In the genomic region with DNA sequence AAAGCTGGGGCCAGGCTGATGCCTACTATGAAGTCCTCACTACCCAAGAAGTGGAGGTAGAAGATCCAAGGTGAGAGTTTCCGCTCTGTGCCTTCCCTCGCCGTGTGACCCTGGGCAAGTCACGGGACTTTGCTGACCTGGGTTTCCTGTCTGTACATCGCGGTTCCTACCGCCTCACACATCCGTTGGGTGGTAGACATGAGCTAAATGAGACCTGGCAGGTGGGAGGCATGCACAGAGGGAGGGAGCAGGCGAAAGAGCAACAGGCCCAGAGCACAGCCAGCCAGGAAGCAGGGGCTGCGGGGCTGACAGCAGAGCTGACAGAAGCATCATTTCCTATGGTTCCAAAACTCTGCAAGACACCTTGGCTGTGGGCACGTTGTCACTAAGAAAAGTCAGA, we compare ENCODE assay signal across 11 cellular contexts.
A peak's percentile ranks its signal among the peaks of the same experiment; 100 is the strongest.
DNase-seq lines count a peak whose midpoint lies in the region; ATAC-seq, FAIRE-seq and TF ChIP-seq lines count a peak whose summit lies in the region.
"Had no signal": no experiment of that assay in that cellular context is flagged by ENCODE, and none has a peak within 500 bp of the region (broad histone marks: within the 10 kb centered on the region; RNA-seq: fewer than 3 reads in every experiment).

No MANE protein-coding gene starts in this region.

- intact Hi-C loops in activated T-helper 2 cell treated with anti-CD3 and anti-CD28 coated beads, Interferon-gamma antibody, Interleukin-2, Interleukin-4, amounts not matched to agents 10 μg/mL and 5 μg/mL and 100 μg/mL, durations not matched to agents 14 hours and 24 hours and 36 hours (cut with micrococcal nuclease): loop anchor here (1.0 to 2.0 kb wide), 9 partner anchors 9 to 201 kb away; no protein-coding TSS in a partner anchor
- intact Hi-C loops in stomach (cut with DNase I; ENCODE audit: low total_unique reads): no loop called here
- intact Hi-C loops in right lobe of liver (cut with DNase I): no loop called here
- intact Hi-C loops in pancreas (cut with DNase I): no loop called here

- peaks cover 13% of the 10 kb centered on the region for H3K79me2 ChIP-seq in smooth muscle cell (ENCODE audit: low read depth)

- H3K9ac ChIP-seq in smooth muscle cell (ENCODE audit: low read depth): no peak overlapping the region

- H3K9me3 ChIP-seq in smooth muscle cell (replicated peaks; ENCODE audit: low read depth): no peaks in the 10 kb centered on the region
- H3K9me3 ChIP-seq in stomach: peaks cover 0 to 5% (median 1%) of the 10 kb centered on the region in 4 donors
- H3K9me3 ChIP-seq in right lobe of liver: no peaks in the 10 kb centered on the region
- H3K9me3 ChIP-seq in pancreas: no peaks in the 10 kb centered on the region
- H3K9me3 ChIP-seq: sigmoid colon had no signal

- H2AFZ ChIP-seq in smooth muscle cell (ENCODE audit: low read depth): no peak overlapping the region

- WGBS in smooth muscle cell (ENCODE audit: low lambda C conversion rate): 93% methylated on average over 11 of the region's 11 CpGs
- WGBS in stomach, 5 donors: 65 to 86% (median 78%) methylated on average over 11 of the region's 11 CpGs
- 71% methylated on average over 7 of the region's 11 CpGs for whole genome bisulfite sequencing in right lobe of liver (ENCODE audit: insufficient coverage, low coverage, low lambda C conversion rate, missing lambda C conversion rate)
- WGBS in pancreas, 2 donors: 83 to 91% methylated on average over 11 of the region's 11 CpGs

- no peak overlapping the region for H3K4me2 ChIP-seq in smooth muscle cell

- no peak for TF ChIP-seq EP300 in stomach (IDR thresholded peaks at IDR 0.05)

- peaks cover 81% of the 10 kb centered on the region for H3K36me3 Mint-ChIP-seq in T-helper 1 cell treated with Interleukin-12 subunit alpha and Interleukin-12 subunit beta and Interleukin-4 antibody, amounts not matched to agents 30 μg/mL and 1 μg/mL, for 36 hours (ENCODE audit: low read depth)
- peaks cover 98% of the 10 kb centered on the region for H3K36me3 Mint-ChIP-seq in activated T-helper 2 cell treated with anti-CD3 and anti-CD28 coated beads, Interferon-gamma antibody, Interleukin-2, Interleukin-4, amounts not matched to agents 10 μg/mL and 5 μg/mL and 100 μg/mL, durations not matched to agents 14 hours and 24 hours and 36 hours (ENCODE audit: low read depth)
- H3K36me3 Mint-ChIP-seq in endothelial cell (ENCODE audit: low read depth, unreplicated experiment): peaks cover 54% of the 10 kb centered on the region

- H3K27me3 ChIP-seq in smooth muscle cell (ENCODE audit: low read depth) (no peaks in the 10 kb centered on the region), stomach (no peaks in the 10 kb centered on the region), right lobe of liver (no peaks in the 10 kb centered on the region), pancreas (no peaks in the 10 kb centered on the region)
- H3K27me3 ChIP-seq: sigmoid colon had no signal

- TF ChIP-seq POLR2A in stomach (IDR thresholded peaks at IDR 0.05) (no peak), right lobe of liver (IDR thresholded peaks at IDR 0.05) (no peak)

- H4K20me1 ChIP-seq in smooth muscle cell (ENCODE audit: low read depth): no peaks in the 10 kb centered on the region

- peak; percentile 77 for DNase-seq in activated T-helper 2 cell treated with anti-CD3 and anti-CD28 coated beads, Interferon-gamma antibody, Interleukin-2, Interleukin-4, amounts not matched to agents 10 μg/mL and 5 μg/mL and 100 μg/mL, durations not matched to agents 14 hours and 24 hours and 36 hours (ENCODE audit: low spot score)
- DNase-seq in smooth muscle cell (lab: John Stamatoyannopoulos, UW; ENCODE audit: unreplicated experiment) (no peak), stomach (peak; percentile 43), germinal center (ENCODE audit: low spot score) (no peak), right lobe of liver (no peak), endothelial cell (ENCODE audit: low spot score) (no peak), pancreas (no peak)
- DNase-seq: cortex of kidney, SIG-M5, sigmoid colon had no signal

- H3K27ac ChIP-seq in smooth muscle cell (ENCODE audit: low read depth): peak overlapping the region; percentile 95
- H3K27ac ChIP-seq in stomach: peak overlapping the region in 2 of 5 donors; percentile 4 to 44
- no peak overlapping the region for H3K27ac ChIP-seq in right lobe of liver
- H3K27ac ChIP-seq in pancreas: no peak overlapping the region

- peak overlapping the region; percentile 99 for H3K27ac Mint-ChIP-seq in T-helper 1 cell treated with Interleukin-12 subunit alpha and Interleukin-12 subunit beta and Interleukin-4 antibody, amounts not matched to agents 30 μg/mL and 1 μg/mL, for 36 hours
- peak overlapping the region; percentile 93 for H3K27ac Mint-ChIP-seq in activated T-helper 2 cell treated with anti-CD3 and anti-CD28 coated beads, Interferon-gamma antibody, Interleukin-2, Interleukin-4, amounts not matched to agents 10 μg/mL and 5 μg/mL and 100 μg/mL, durations not matched to agents 14 hours and 24 hours and 36 hours
- H3K27ac Mint-ChIP-seq in endothelial cell (ENCODE audit: unreplicated experiment): no peak overlapping the region

- H3K36me3 ChIP-seq in smooth muscle cell (ENCODE audit: low read depth): peaks cover 8% of the 10 kb centered on the region
- H3K36me3 ChIP-seq in stomach: peaks cover 6 to 67% (median 52%) of the 10 kb centered on the region in 4 donors
- H3K36me3 ChIP-seq in right lobe of liver: peaks cover 0 to 2% (median 0%) of the 10 kb centered on the region in 4 donors
- H3K36me3 ChIP-seq in pancreas: peaks cover 0 to 5% (median 0%) of the 10 kb centered on the region in 3 donors

- peaks cover 56% of the 10 kb centered on the region for H3F3A ChIP-seq in smooth muscle cell (ENCODE audit: low read depth)

- no peaks in the 10 kb centered on the region for H3K27me3 Mint-ChIP-seq in T-helper 1 cell treated with Interleukin-12 subunit alpha and Interleukin-12 subunit beta and Interleukin-4 antibody, amounts not matched to agents 30 μg/mL and 1 μg/mL, for 36 hours (ENCODE audit: low read depth)
- H3K27me3 Mint-ChIP-seq in activated T-helper 2 cell treated with anti-CD3 and anti-CD28 coated beads, Interferon-gamma antibody, Interleukin-2, Interleukin-4, amounts not matched to agents 10 μg/mL and 5 μg/mL and 100 μg/mL, durations not matched to agents 14 hours and 24 hours and 36 hours (ENCODE audit: low read depth): no peaks in the 10 kb centered on the region
- H3K27me3 Mint-ChIP-seq in endothelial cell (ENCODE audit: unreplicated experiment): peaks cover 7% of the 10 kb centered on the region

- FAIRE-seq in pancreas (lab: Jason Lieb, UNC): no peak

- peaks cover 75% of the 10 kb centered on the region for H3K4me1 Mint-ChIP-seq in T-helper 1 cell treated with Interleukin-12 subunit alpha and Interleukin-12 subunit beta and Interleukin-4 antibody, amounts not matched to agents 30 μg/mL and 1 μg/mL, for 36 hours (ENCODE audit: low read depth)
- peaks cover 84% of the 10 kb centered on the region for H3K4me1 Mint-ChIP-seq in activated T-helper 2 cell treated with anti-CD3 and anti-CD28 coated beads, Interferon-gamma antibody, Interleukin-2, Interleukin-4, amounts not matched to agents 10 μg/mL and 5 μg/mL and 100 μg/mL, durations not matched to agents 14 hours and 24 hours and 36 hours (ENCODE audit: low read depth)
- H3K4me1 Mint-ChIP-seq in endothelial cell (ENCODE audit: unreplicated experiment): peaks cover 4% of the 10 kb centered on the region

- no peak for TF ChIP-seq CTCF in smooth muscle cell (IDR thresholded peaks at IDR 0.05; ENCODE audit: borderline replicate concordance, insufficient read depth, poor library complexity, severe bottlenecking)
- TF ChIP-seq CTCF in stomach (IDR thresholded peaks at IDR 0.05): no peak
- no peak for TF ChIP-seq CTCF in right lobe of liver (IDR thresholded peaks at IDR 0.05)
- no peak for TF ChIP-seq CTCF in endothelial cell (IDR thresholded peaks at IDR 0.05; ENCODE audit: unreplicated experiment)
- TF ChIP-seq CTCF in pancreas (IDR thresholded peaks at IDR 0.05): no peak

- H3K4me3 ChIP-seq in smooth muscle cell (no peak overlapping the region), stomach (no peak overlapping the region), right lobe of liver (no peak overlapping the region), pancreas (no peak overlapping the region)
- H3K4me3 ChIP-seq: sigmoid colon had no signal

- peaks cover 16% of the 10 kb centered on the region for H3K9me3 Mint-ChIP-seq in T-helper 1 cell treated with Interleukin-12 subunit alpha and Interleukin-12 subunit beta and Interleukin-4 antibody, amounts not matched to agents 30 μg/mL and 1 μg/mL, for 36 hours
- H3K9me3 Mint-ChIP-seq in activated T-helper 2 cell treated with anti-CD3 and anti-CD28 coated beads, Interferon-gamma antibody, Interleukin-2, Interleukin-4, amounts not matched to agents 10 μg/mL and 5 μg/mL and 100 μg/mL, durations not matched to agents 14 hours and 24 hours and 36 hours: peaks cover 12% of the 10 kb centered on the region
- peaks cover 7% of the 10 kb centered on the region for H3K9me3 Mint-ChIP-seq in endothelial cell (ENCODE audit: unreplicated experiment)

- ATAC-seq in right lobe of liver (no peak), pancreas (no peak)

- H3K4me3 Mint-ChIP-seq in T-helper 1 cell treated with Interleukin-12 subunit alpha and Interleukin-12 subunit beta and Interleukin-4 antibody, amounts not matched to agents 30 μg/mL and 1 μg/mL, for 36 hours: peak overlapping the region; percentile 63
- H3K4me3 Mint-ChIP-seq in activated T-helper 2 cell treated with anti-CD3 and anti-CD28 coated beads, Interferon-gamma antibody, Interleukin-2, Interleukin-4, amounts not matched to agents 10 μg/mL and 5 μg/mL and 100 μg/mL, durations not matched to agents 14 hours and 24 hours and 36 hours (ENCODE audit: low read depth): peak overlapping the region; percentile 20
- H3K4me3 Mint-ChIP-seq in endothelial cell (ENCODE audit: unreplicated experiment): no peak overlapping the region

- peaks cover 32% of the 10 kb centered on the region for H3K4me1 ChIP-seq in smooth muscle cell (ENCODE audit: low read depth)
- peaks cover 15 to 32% (median 27%) of the 10 kb centered on the region in 4 donors for H3K4me1 ChIP-seq in stomach
- peaks cover 0 to 23% (median 0%) of the 10 kb centered on the region in 4 donors for H3K4me1 ChIP-seq in right lobe of liver
- H3K4me1 ChIP-seq in pancreas: peaks cover 15 to 24% (median 20%) of the 10 kb centered on the region in 3 donors

Comparison
In these comparisons a context has a peak if more than half of its experiments do, and no peak if none do; other contexts are left out.
1. DNase-seq: peak in activated T-helper 2 cell treated with anti-CD3 and anti-CD28 coated beads, Interferon-gamma antibody, Interleukin-2, Interleukin-4, amounts not matched to agents 10 μg/mL and 5 μg/mL and 100 μg/mL, durations not matched to agents 14 hours and 24 hours and 36 hours (single experiment) and stomach (single experiment); none in smooth muscle cell (single experiment), germinal center (single experiment), right lobe of liver (0 of 3), endothelial cell (single experiment) and pancreas (0 of 6).